Comparison of ENCODE assay signal across 15 cellular contexts in the genomic region with DNA sequence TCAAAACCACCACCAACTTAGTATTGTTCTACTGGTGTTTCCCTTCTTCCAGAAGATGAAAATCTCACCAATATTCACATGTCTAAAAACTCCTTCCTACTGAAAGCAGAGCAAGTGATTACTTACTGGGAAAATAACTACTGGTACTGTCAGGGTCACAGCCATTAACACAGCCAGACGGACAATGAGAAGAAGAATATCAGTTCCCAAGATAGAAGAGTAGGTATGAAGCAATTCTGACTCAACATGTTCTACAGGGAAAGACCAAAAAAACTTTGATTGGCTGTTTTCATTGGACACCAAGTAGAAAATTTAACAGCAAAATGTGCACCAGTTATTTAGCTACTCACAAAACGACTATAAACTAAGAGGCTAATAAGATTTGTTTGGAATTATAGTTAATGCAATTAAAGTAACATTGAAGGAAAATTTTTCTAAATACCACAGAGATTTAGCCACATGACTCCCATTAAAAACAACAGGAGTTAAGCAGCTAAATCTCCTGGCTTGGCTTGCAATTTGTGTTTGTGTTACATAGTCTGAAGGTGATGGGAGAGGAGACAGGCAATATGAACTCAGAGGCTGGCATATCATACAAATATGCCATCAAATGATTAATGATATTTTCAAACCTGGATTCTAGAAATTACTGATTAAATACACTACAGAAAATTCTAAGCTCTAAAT. TPM values are rescaled to one million over a fixed set of nuclear protein-coding genes. Genes with fewer than 3 reads are reported as not detected.
A peak's percentile ranks its signal among the peaks of the same experiment; 100 is the strongest.
DNase-seq lines count a peak whose midpoint lies in the region; ATAC-seq and TF ChIP-seq lines count a peak whose summit lies in the region.
"Had no signal": no experiment of that assay in that cellular context is flagged by ENCODE, and none has a peak within 500 bp of the region (broad histone marks: within the 10 kb centered on the region; RNA-seq: fewer than 3 reads in every experiment).

No MANE protein-coding gene starts in this region.

- no peak overlapping the region for H3K4ac ChIP-seq in mesenchymal stem cell (ENCODE audit: low read depth in 1 of 2, low read length in 2 of 2)

- DNase-seq in A673 (ENCODE audit: low spot score) (peak; percentile 74), HCEC 1CT (peak; percentile 48), mesenchymal stem cell (peak; percentile 59), NCI-H1930 (lab: John Stamatoyannopoulos, UW) (no peak), NCI-H345 treated with DMSO at 0.1 percent for 48 hours (lab: John Stamatoyannopoulos, UW; ENCODE audit: unreplicated experiment) (no peak), DMS114 treated with DMSO at 0.1 percent for 48 hours (lab: John Stamatoyannopoulos, UW; ENCODE audit: unreplicated experiment) (no peak)
- no peak for DNase-seq in activated naive CD8-positive, alpha-beta T cell treated with anti-CD3 and anti-CD28 coated beads, Interleukin-2, amount 10 ng/mL, durations not matched to agents 7 days and 5 days
- DNase-seq: activated CD8-positive, alpha-beta memory T cell treated with anti-CD3 and anti-CD28 coated beads, Interleukin-2, amount 50 U/mL, for 48 hours; dorsolateral prefrontal cortex; hypothalamus; mucosa of descending colon; NCI-H1092; NK-92 treated with Interleukin-12 subunit alpha and Interleukin-12 subunit beta, amount 100 ng/mL, for 24 hours; SW 1271 had no signal

- peak overlapping the region; percentile 9 for H3K4me3 Mint-ChIP-seq in activated naive CD8-positive, alpha-beta T cell treated with anti-CD3 and anti-CD28 coated beads, Interleukin-2, amount 10 ng/mL, durations not matched to agents 7 days and 5 days

- no peak overlapping the region for H4K8ac ChIP-seq in mesenchymal stem cell (ENCODE audit: low read length)

- POLR2A ChIA-PET in A673 (lab: Charles Lee; ENCODE audit: low non-redundant PET): interaction anchor here (1.2 kb wide), 1 partner anchor 288 kb away, joined by 5 read pairs; no protein-coding TSS in a partner anchor
- POLR2A ChIA-PET in activated naive CD8-positive, alpha-beta T cell treated with anti-CD3 and anti-CD28 coated beads, Interleukin-2, amount 10 ng/mL, durations not matched to agents 7 days and 5 days (lab: Charles Lee): no interaction called here

- H2AFZ ChIP-seq in mesenchymal stem cell (ENCODE audit: low read depth, low read length): no peak overlapping the region

- no TSS peak for BruUV-seq in A673 (replicated peaks; lab: Mats Ljungman, UMichigan)

- H3K14ac ChIP-seq in mesenchymal stem cell (ENCODE audit: low read length in 2 of 2): no peak overlapping the region

- peak overlapping the region; percentile 17 for H3K27ac Mint-ChIP-seq in activated naive CD8-positive, alpha-beta T cell treated with anti-CD3 and anti-CD28 coated beads, Interleukin-2, amount 10 ng/mL, durations not matched to agents 7 days and 5 days

- no CpG with 5 or more reads among the region's 2 CpGs for whole genome bisulfite sequencing in mesenchymal stem cell

- intact Hi-C loops in A673 (cut with micrococcal nuclease; ENCODE audit: unreplicated experiment): no loop called here

- H3K4me3 ChIP-seq in A673 (ENCODE audit: low read depth, low read length, poor library complexity, severe bottlenecking) (no peak overlapping the region), mesenchymal stem cell (ENCODE audit: insufficient read depth in 1 of 2, low read depth in 1 of 2, low read length in 2 of 2) (peak overlapping the region in 1 of 2 experiments; percentile 52)
- H3K4me3 ChIP-seq: mucosa of descending colon had no signal

- H3K9me3 ChIP-seq in A673 (ENCODE audit: low read depth, low read length, poor library complexity, severe bottlenecking): no peaks in the 10 kb centered on the region
- no peaks in the 10 kb centered on the region for H3K9me3 ChIP-seq in mesenchymal stem cell (ENCODE audit: control insufficient read depth, low read length)
- H3K9me3 ChIP-seq: mucosa of descending colon had no signal

- no peak overlapping the region for H2BK12ac ChIP-seq in mesenchymal stem cell (ENCODE audit: low read length in 2 of 2)

- H3K79me1 ChIP-seq in mesenchymal stem cell (replicated peaks; ENCODE audit: low read length, poor library complexity, severe bottlenecking): no peaks in the 10 kb centered on the region

- no peak overlapping the region for H3K23ac ChIP-seq in mesenchymal stem cell (ENCODE audit: low read length in 2 of 2)

- no peak overlapping the region for H2BK15ac ChIP-seq in mesenchymal stem cell (ENCODE audit: low read depth, poor library complexity, severe bottlenecking)

- no peaks in the 10 kb centered on the region for H3K9me3 Mint-ChIP-seq in activated naive CD8-positive, alpha-beta T cell treated with anti-CD3 and anti-CD28 coated beads, Interleukin-2, amount 10 ng/mL, durations not matched to agents 7 days and 5 days

- H3K9ac ChIP-seq in mesenchymal stem cell (ENCODE audit: low read length): peak overlapping the region; percentile 99

- peaks cover 55% of the 10 kb centered on the region for H3K4me1 Mint-ChIP-seq in activated naive CD8-positive, alpha-beta T cell treated with anti-CD3 and anti-CD28 coated beads, Interleukin-2, amount 10 ng/mL, durations not matched to agents 7 days and 5 days

- no peak overlapping the region for H3K4me2 ChIP-seq in mesenchymal stem cell (ENCODE audit: low read length, poor library complexity, severe bottlenecking)

- H3K27ac ChIP-seq in A673 (ENCODE audit: low read depth, low read length, poor library complexity, severe bottlenecking) (no peak overlapping the region), mesenchymal stem cell (ENCODE audit: low read length, poor library complexity, severe bottlenecking) (no peak overlapping the region)

- H3K27me3 Mint-ChIP-seq in activated naive CD8-positive, alpha-beta T cell treated with anti-CD3 and anti-CD28 coated beads, Interleukin-2, amount 10 ng/mL, durations not matched to agents 7 days and 5 days: no peaks in the 10 kb centered on the region

- H3K4me1 ChIP-seq in A673 (ENCODE audit: insufficient read depth, low read length, poor library complexity, severe bottlenecking) (peaks cover 55% of the 10 kb centered on the region), mesenchymal stem cell (ENCODE audit: control insufficient read depth, insufficient read depth, low read depth, low read length) (peaks cover 3% of the 10 kb centered on the region)

- H3K36me3 Mint-ChIP-seq in activated naive CD8-positive, alpha-beta T cell treated with anti-CD3 and anti-CD28 coated beads, Interleukin-2, amount 10 ng/mL, durations not matched to agents 7 days and 5 days: peaks cover 75% of the 10 kb centered on the region

- no peaks in the 10 kb centered on the region for H3K27me3 ChIP-seq in A673 (replicated peaks; ENCODE audit: insufficient read depth, low read depth, low read length, poor library complexity)
- H3K27me3 ChIP-seq in mesenchymal stem cell (ENCODE audit: control insufficient read depth in 1 of 2, insufficient read depth in 1 of 2, low read length in 2 of 2): no peaks in the 10 kb centered on the region
- H3K27me3 ChIP-seq: dorsolateral prefrontal cortex had no signal

- no peak overlapping the region for H2BK120ac ChIP-seq in mesenchymal stem cell (ENCODE audit: low read depth, low read length)

- CTCF ChIA-PET in A673 (lab: Charles Lee): no interaction called here

- no peak for ATAC-seq in activated naive CD8-positive, alpha-beta T cell treated with anti-CD3 and anti-CD28 coated beads, Interleukin-2, amount 10 ng/mL, durations not matched to agents 7 days and 5 days (ENCODE audit: low read depth)
- ATAC-seq in GM21423 (IDR thresholded peaks at IDR 0.05; ENCODE audit: unreplicated experiment): no peak
- ATAC-seq: mucosa of descending colon had no signal

- H3K18ac ChIP-seq in mesenchymal stem cell (ENCODE audit: low read depth in 1 of 2, low read length in 2 of 2): no peak overlapping the region

- peaks cover 97% of the 10 kb centered on the region for H3K36me3 ChIP-seq in A673 (ENCODE audit: insufficient read depth, low read length, poor library complexity, severe bottlenecking)
- H3K36me3 ChIP-seq in mesenchymal stem cell (ENCODE audit: control insufficient read depth in 1 of 2, insufficient read depth in 2 of 2, low read depth in 1 of 2, low read length in 2 of 2): peaks cover 4 to 100% of the 10 kb centered on the region in 2 experiments

- no peak for TF ChIP-seq CTCF in A673 (conservative IDR thresholded peaks at IDR 0.05; ENCODE audit: low read depth, low read length)

- H4K91ac ChIP-seq in mesenchymal stem cell (ENCODE audit: low read length): no peak overlapping the region

- H2AK5ac ChIP-seq in mesenchymal stem cell (ENCODE audit: low read length, severe bottlenecking): no peak overlapping the region

- H2BK5ac ChIP-seq in mesenchymal stem cell (ENCODE audit: low read depth, low read length, poor library complexity, severe bottlenecking): no peak overlapping the region

RNA-seq across cellular contexts. Expression of a gene that starts 9.5 kb away (rescaled TPM):
- 395 and 440 TPM in 2 replicates for total RNA-seq in A673 (2021)
- total RNA-seq in activated naive CD8-positive, alpha-beta T cell treated with anti-CD3 and anti-CD28 coated beads, Interleukin-2, amount 10 ng/mL, durations not matched to agents 7 days and 5 days: 100 to 1,000 TPM; 227 to 253 TPM
- polyA plus RNA-seq in mesenchymal stem cell (2013, experiment 1 of 2): 438 TPM
- 429 TPM for polyA plus RNA-seq in mesenchymal stem cell (2013, experiment 2 of 2)

Comparison
In these comparisons a context has a peak if more than half of its experiments do, and no peak if none do; other contexts are left out.
1. DNase-seq: peak in A673 (single experiment), HCEC 1CT (single experiment) and mesenchymal stem cell (single experiment); none in activated naive CD8-positive, alpha-beta T cell treated with anti-CD3 and anti-CD28 coated beads, Interleukin-2, amount 10 ng/mL, durations not matched to agents 7 days and 5 days (single experiment), NCI-H1930 (0 of 2), NCI-H345 treated with DMSO at 0.1 percent for 48 hours (single experiment) and DMS114 treated with DMSO at 0.1 percent for 48 hours (single experiment).